Comparison of ENCODE assay signal across 1 cellular context in genomic region chr10:5545426-5545777, GRCh38.
A peak's percentile ranks its signal among the peaks of the same experiment; 100 is the strongest.
TF ChIP-seq lines count a peak whose summit lies in the region.

No MANE protein-coding gene starts in this region.

TF ChIP-seq in HepG2, 621 proteins besides CTCF, POLR2A, EP300 and RAD21:
- TF ChIP-seq ERF (CRISPR knock-in tag; IDR thresholded peaks at IDR 0.05) (no peak), ZNF788 (CRISPR knock-in tag; IDR thresholded peaks at IDR 0.05; ENCODE audit: borderline replicate concordance) (no peak), KLF9 (CRISPR knock-in tag; IDR thresholded peaks at IDR 0.05; ENCODE audit: low read depth) (no peak), ZMYM3 (CRISPR knock-in tag; IDR thresholded peaks at IDR 0.05) (peak; percentile 78), TEF (CRISPR knock-in tag; IDR thresholded peaks at IDR 0.05) (no peak), MYC (CRISPR knock-in tag; IDR thresholded peaks at IDR 0.05; ENCODE audit: borderline replicate concordance) (0 out of 2 replicates have a peak, but pooled peaks have one; percentile 9), ZNF629 (CRISPR knock-in tag; conservative IDR thresholded peaks at IDR 0.05) (peak; percentile 92), PCBP1 (IDR thresholded peaks at IDR 0.05; ENCODE audit: borderline replicate concordance, low read depth, low read length) (no peak), HINFP (CRISPR knock-in tag; IDR thresholded peaks at IDR 0.05; ENCODE audit: low read depth) (no peak), ADNP (CRISPR knock-in tag; IDR thresholded peaks at IDR 0.05) (0 out of 2 replicates have a peak, but pooled peaks have one; percentile 60), LRRFIP1 (CRISPR knock-in tag; conservative IDR thresholded peaks at IDR 0.05) (no peak), ZNF329 (CRISPR knock-in tag; IDR thresholded peaks at IDR 0.05; ENCODE audit: low read depth) (no peak), KDM1A (CRISPR knock-in tag; IDR thresholded peaks at IDR 0.05) (0 out of 2 replicates have a peak, but pooled peaks have one; percentile 16), HMGA1 (CRISPR knock-in tag; conservative IDR thresholded peaks at IDR 0.05) (no peak)
